Comparison of ENCODE assay signal across 22 cellular contexts in the genomic region with DNA sequence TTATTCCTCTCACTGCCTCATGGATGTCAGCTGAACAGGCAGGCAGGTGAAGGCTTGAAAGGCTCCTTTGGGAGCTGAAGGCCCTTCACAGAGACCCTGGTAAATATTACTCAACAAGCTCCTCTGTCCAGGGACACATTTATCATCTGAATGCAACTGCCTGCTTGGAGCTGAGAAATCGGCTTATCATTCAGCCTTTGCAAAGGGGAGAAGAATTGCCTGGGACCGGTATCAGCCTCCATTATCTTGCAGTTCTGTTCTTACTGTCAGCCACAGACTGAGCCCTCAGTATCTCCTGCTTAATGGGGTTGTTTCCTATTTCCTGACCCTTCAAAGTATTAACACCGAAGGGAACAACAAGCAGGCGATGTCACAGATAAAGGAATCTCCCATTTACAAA.
DNase-seq lines count a peak whose midpoint lies in the region; ATAC-seq and TF ChIP-seq lines count a peak whose summit lies in the region.
"Had no signal": no experiment of that assay in that cellular context is flagged by ENCODE, and none has a peak within 500 bp of the region (broad histone marks: within the 10 kb centered on the region; RNA-seq: fewer than 3 reads in every experiment).

No MANE protein-coding gene starts in this region.

- peak overlapping the region in 3 of 5 experiments; percentile 63 to 91 (median 90) for H3K27ac Mint-ChIP-seq in brain
- H3K27ac Mint-ChIP-seq: activated B cell treated with CpG ODN at 0.5 μM for 24 hours; activated CD8-positive, alpha-beta T cell treated with anti-CD3 and anti-CD28 coated beads for 36 hours; activated T-cell treated with anti-CD3 and anti-CD28 coated beads, Interleukin-2, amount 50 U/mL, for 24 hours; B cell; GM23338; immature natural killer cell; naive thymus-derived CD4-positive, alpha-beta T cell; stimulated activated naive CD8-positive, alpha-beta T cell treated with anti-CD3 and anti-CD28 coated beads, Interleukin-15, Interleukin-2, amounts not matched to agents 100 ng/mL and 50 ng/mL, for 24 hours had no signal

- peaks cover 19% of the 10 kb centered on the region for H3K36me3 Mint-ChIP-seq in brain
- H3K36me3 Mint-ChIP-seq: immature natural killer cell had no signal

- intact Hi-C loops in sciatic nerve (cut with DNase I), result no loop called here

- no peak for TF ChIP-seq CTCF in brain (conservative IDR thresholded peaks at IDR 0.05)

- peaks cover 8 to 10% (median 9%) of the 10 kb centered on the region in 5 experiments for H3K9me3 Mint-ChIP-seq in brain
- H3K9me3 Mint-ChIP-seq: activated B cell treated with CpG ODN at 0.5 μM for 24 hours; activated CD8-positive, alpha-beta T cell treated with anti-CD3 and anti-CD28 coated beads for 36 hours; activated T-cell treated with anti-CD3 and anti-CD28 coated beads, Interleukin-2, amount 50 U/mL, for 24 hours; immature natural killer cell; stimulated activated naive CD8-positive, alpha-beta T cell treated with anti-CD3 and anti-CD28 coated beads, Interleukin-15, Interleukin-2, amounts not matched to agents 100 ng/mL and 50 ng/mL, for 24 hours had no signal

- DNase-seq in NCI-H1417 (lab: John Stamatoyannopoulos, UW) (peak in 2 of 3 experiments; percentile 59 to 88), NCI-H1417 treated with DMSO at 0.1 percent for 48 hours (lab: John Stamatoyannopoulos, UW) (no peak), NCI-H345 (lab: John Stamatoyannopoulos, UW) (peak; percentile 77), sciatic nerve (ENCODE audit: low spot score) (peak; percentile 2), SIG-M5 (lab: John Stamatoyannopoulos, UW) (no peak)
- DNase-seq: 8988T; activated B cell treated with CpG ODN at 0.5 μM for 24 hours; activated CD8-positive, alpha-beta T cell treated with anti-CD3 and anti-CD28 coated beads for 36 hours; activated naive CD4-positive, alpha-beta T cell treated with anti-CD3 and anti-CD28 coated beads, Interleukin-2, amount 50 U/mL, for 16 hours; activated T-cell treated with anti-CD3 and anti-CD28 coated beads, Interleukin-2, amount 50 U/mL, for 24 hours; heart left ventricle; immature natural killer cell; naive thymus-derived CD4-positive, alpha-beta T cell; stimulated activated CD4-positive, alpha-beta T cell treated with anti-CD3 and anti-CD28 coated beads, Interleukin-1b, Interleukin-23, amount 100 ng/mL, for 48 hours; T-helper 1 cell had no signal

- peaks cover 77% of the 10 kb centered on the region for H3K4me1 Mint-ChIP-seq in brain
- H3K4me1 Mint-ChIP-seq: activated B cell treated with CpG ODN at 0.5 μM for 24 hours, B cell, GM23338, immature natural killer cell had no signal

- ATAC-seq in sciatic nerve (no peak), GM19023 (IDR thresholded peaks at IDR 0.05; ENCODE audit: unreplicated experiment) (no peak), GM19397 (IDR thresholded peaks at IDR 0.05; ENCODE audit: unreplicated experiment) (no peak)
- ATAC-seq: activated CD8-positive, alpha-beta T cell treated with anti-CD3 and anti-CD28 coated beads for 36 hours; GM23338; heart left ventricle; naive thymus-derived CD4-positive, alpha-beta T cell; pancreas had no signal

- no peak overlapping the region for H3K4me3 Mint-ChIP-seq in brain
- H3K4me3 Mint-ChIP-seq: activated B cell treated with CpG ODN at 0.5 μM for 24 hours; activated CD8-positive, alpha-beta T cell treated with anti-CD3 and anti-CD28 coated beads for 36 hours; activated T-cell treated with anti-CD3 and anti-CD28 coated beads, Interleukin-2, amount 50 U/mL, for 24 hours; B cell; GM23338; immature natural killer cell; naive thymus-derived CD4-positive, alpha-beta T cell; stimulated activated naive CD8-positive, alpha-beta T cell treated with anti-CD3 and anti-CD28 coated beads, Interleukin-15, Interleukin-2, amounts not matched to agents 100 ng/mL and 50 ng/mL, for 24 hours had no signal

- H3K27me3 Mint-ChIP-seq in brain, result no peaks in the 10 kb centered on the region
- H3K27me3 Mint-ChIP-seq: stimulated activated naive CD8-positive, alpha-beta T cell treated with anti-CD3 and anti-CD28 coated beads, Interleukin-15, Interleukin-2, amounts not matched to agents 100 ng/mL and 50 ng/mL, for 24 hours had no signal

Comparison
In these comparisons a context has a peak if more than half of its experiments do, and no peak if none do; other contexts are left out.
1. DNase-seq: peak in NCI-H1417 (2 of 3), NCI-H345 (single experiment) and sciatic nerve (single experiment); none in NCI-H1417 treated with DMSO at 0.1 percent for 48 hours (single experiment) and SIG-M5 (single experiment).